In the genomic region with DNA sequence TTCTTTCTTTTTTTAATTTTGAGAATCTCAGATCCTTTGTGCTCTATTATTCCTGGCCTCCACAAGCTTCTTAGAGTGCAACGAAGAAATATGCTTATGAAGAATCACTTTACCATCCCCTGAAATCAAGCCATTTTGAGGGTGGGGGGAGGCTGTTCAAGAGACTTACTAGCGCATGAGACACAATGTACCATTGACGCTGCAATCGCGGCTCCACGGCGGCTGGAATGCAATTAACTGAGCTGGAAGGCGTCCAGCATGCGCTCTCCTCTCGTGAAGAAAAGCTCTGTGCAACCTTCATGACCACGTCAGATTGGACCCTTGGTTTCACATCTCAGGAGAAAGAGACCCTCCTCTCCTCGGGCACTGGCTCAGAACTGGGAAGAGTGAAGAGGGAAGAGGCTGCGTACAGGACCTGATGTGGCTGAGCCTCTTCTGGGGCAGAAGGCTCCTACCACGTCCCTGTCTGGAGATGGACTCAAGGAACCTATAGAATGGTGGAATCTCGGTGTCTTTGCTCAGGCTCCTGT, we compare ENCODE assay signal across 23 cellular contexts.
DNase-seq lines count a peak whose midpoint lies in the region; ATAC-seq and TF ChIP-seq lines count a peak whose summit lies in the region.
"Had no signal": no experiment of that assay in that cellular context is flagged by ENCODE, and none has a peak within 500 bp of the region (broad histone marks: within the 10 kb centered on the region; RNA-seq: fewer than 3 reads in every experiment).

No MANE protein-coding gene starts in this region.

- no peaks in the 10 kb centered on the region for H3K27me3 Mint-ChIP-seq in T-helper 17 cell
- H3K27me3 Mint-ChIP-seq: CD4-positive, alpha-beta T cell had no signal

- H3K9me3 ChIP-seq in vagina (no peaks in the 10 kb centered on the region), T-helper 17 cell (ENCODE audit: control insufficient read depth, low read length, poor library complexity, severe bottlenecking) (no peaks in the 10 kb centered on the region), WERI-Rb-1 (ENCODE audit: severe bottlenecking) (no peaks in the 10 kb centered on the region)
- H3K9me3 ChIP-seq: BLaER1 treated with 17β-estradiol and CSF1 and Interleukin-3, amounts not matched to agents 10 nM and 100 nM had no signal

- H3K4me3 ChIP-seq in vagina (no peak overlapping the region), WERI-Rb-1 (ENCODE audit: low read depth, low read length) (no peak overlapping the region)
- H3K4me3 ChIP-seq: BLaER1 treated with 17β-estradiol and CSF1 and Interleukin-3, amounts not matched to agents 10 nM and 100 nM; GM23248; PC-9 had no signal

- no peak overlapping the region for H3K4me3 Mint-ChIP-seq in T-helper 17 cell
- H3K4me3 Mint-ChIP-seq: CD4-positive, alpha-beta T cell had no signal

- no peaks in the 10 kb centered on the region for H3K4me1 Mint-ChIP-seq in T-helper 17 cell

- no peak for TF ChIP-seq CTCF in vagina (IDR thresholded peaks at IDR 0.05)
- TF ChIP-seq CTCF in WERI-Rb-1 (IDR thresholded peaks at IDR 0.05; ENCODE audit: low read depth, low read length) = no peak

- intact Hi-C loops in cardiac septum (cut with DNase I) = no loop called here
- intact Hi-C loops in Right ventricle myocardium inferior (cut with DNase I) = no loop called here
- intact Hi-C loops in sciatic nerve (cut with DNase I) = no loop called here
- intact Hi-C loops in vagina (cut with DNase I) = no loop called here

- H3K27me3 ChIP-seq in vagina (no peaks in the 10 kb centered on the region), WERI-Rb-1 (ENCODE audit: insufficient read depth, low read depth, severe bottlenecking) (peaks cover 16% of the 10 kb centered on the region)
- H3K27me3 ChIP-seq: BLaER1 treated with 17β-estradiol and CSF1 and Interleukin-3, amounts not matched to agents 10 nM and 100 nM had no signal

- TF ChIP-seq POLR2A in vagina (IDR thresholded peaks at IDR 0.05) = no peak

- H3K27ac Mint-ChIP-seq in T-helper 17 cell = no peak overlapping the region
- H3K27ac Mint-ChIP-seq: CD4-positive, alpha-beta T cell had no signal

- H3K4me1 ChIP-seq in vagina = no peaks in the 10 kb centered on the region
- H3K4me1 ChIP-seq: BLaER1 treated with 17β-estradiol and CSF1 and Interleukin-3, amounts not matched to agents 10 nM and 100 nM had no signal

- no peak overlapping the region for H3K27ac ChIP-seq in vagina
- H3K27ac ChIP-seq in WERI-Rb-1 = no peak overlapping the region
- H3K27ac ChIP-seq: BLaER1 treated with 17β-estradiol and CSF1 and Interleukin-3, amounts not matched to agents 10 nM and 100 nM; GM23248; PC-9 had no signal

- ATAC-seq in Right ventricle myocardium inferior (no peak), sciatic nerve (no peak), HG03378 (IDR thresholded peaks at IDR 0.05; ENCODE audit: unreplicated experiment) (no peak), T-helper 17 cell (no peak)

- DNase-seq in cardiac septum (ENCODE audit: low spot score) (peak; percentile 66), Right ventricle myocardium inferior (ENCODE audit: missing footprints) (no peak), islet precursor cell (peak; percentile 31), sciatic nerve (ENCODE audit: low spot score) (peak; percentile 9), vagina (ENCODE audit: extremely low spot score in 2 of 2) (peak; percentile 14 to 47), T-helper 17 cell (no peak), WERI-Rb-1 (no peak)
- DNase-seq: CD4-positive, alpha-beta T cell; COR-L47; DMS53; GM23248; HCEC 1CT; KBM-7; MV-4-11; NCI-H1105; NCI-H1436 treated with DMSO at 0.1 percent for 48 hours; NCI-H187 treated with DMSO at 0.1 percent for 48 hours; NCI-H524 treated with DMSO at 0.1 percent for 48 hours; PC-9; RPMI8226; SHP77 treated with DMSO at 0.1 percent for 48 hours had no signal

- H3K36me3 ChIP-seq in vagina = no peaks in the 10 kb centered on the region
- H3K36me3 ChIP-seq in WERI-Rb-1 = no peaks in the 10 kb centered on the region
- H3K36me3 ChIP-seq: BLaER1 treated with 17β-estradiol and CSF1 and Interleukin-3, amounts not matched to agents 10 nM and 100 nM had no signal

- no peaks in the 10 kb centered on the region for H3K36me3 Mint-ChIP-seq in T-helper 17 cell (ENCODE audit: low read depth)

Comparison
In these comparisons a context has a peak if more than half of its experiments do, and no peak if none do; other contexts are left out.
1. DNase-seq: peak in cardiac septum (single experiment), islet precursor cell (single experiment), sciatic nerve (single experiment) and vagina (2 of 2); none in Right ventricle myocardium inferior (single experiment), T-helper 17 cell (0 of 3) and WERI-Rb-1 (single experiment).